29 cellular contexts compared by ENCODE assay signal in genomic region chr10:126128581-126128980, GRCh38.
"Had no signal": no experiment of that assay in that cellular context is flagged by ENCODE, and none has a peak within 500 bp of the region (broad histone marks: within the 10 kb centered on the region; RNA-seq: fewer than 3 reads in every experiment).

No MANE protein-coding gene starts in this region.

- H3K4me3 ChIP-seq: esophagus squamous epithelium, gastroesophageal sphincter had no signal

- H3K36me3 Mint-ChIP-seq: activated naive CD8-positive, alpha-beta T cell had no signal

- H3K27me3 ChIP-seq: brain microvascular endothelial cell, esophagus squamous epithelium, gastroesophageal sphincter had no signal

- H3K4me1 ChIP-seq: esophagus squamous epithelium, gastroesophageal sphincter had no signal

- ATAC-seq: activated T-cell treated with anti-CD3 and anti-CD28 coated beads, Interleukin-2, amount 50 U/mL, for 72 hours; effector memory CD8-positive, alpha-beta T cell; gastroesophageal sphincter; T-helper 17 cell had no signal

- H3K4me3 Mint-ChIP-seq: activated CD4-positive, alpha-beta memory T cell treated with anti-CD3 and anti-CD28 coated beads, Interleukin-2, amount 10 ng/mL, durations not matched to agents 7 days and 5 days; activated CD4-positive, alpha-beta T cell treated with anti-CD3 and anti-CD28 coated beads, Interleukin-2, amount 10 ng/mL, durations not matched to agents 7 days and 5 days; activated naive CD8-positive, alpha-beta T cell; activated T-cell treated with anti-CD3 and anti-CD28 coated beads, Interleukin-2, amount 50 U/mL, for 24 hours; activated T-cell treated with anti-CD3 and anti-CD28 coated beads, Interleukin-2, amount 50 U/mL, for 72 hours; central memory CD8-positive, alpha-beta T cell; effector memory CD8-positive, alpha-beta T cell; T-helper 17 cell; T-helper 2 cell treated with Interferon-gamma antibody and Interleukin-4, amounts not matched to agents 5 μg/mL and 100 μg/mL, for 36 hours had no signal

- H3K4me1 Mint-ChIP-seq: activated CD4-positive, alpha-beta memory T cell treated with anti-CD3 and anti-CD28 coated beads, Interleukin-2, amount 10 ng/mL, durations not matched to agents 7 days and 5 days; activated CD4-positive, alpha-beta T cell treated with anti-CD3 and anti-CD28 coated beads, Interleukin-2, amount 10 ng/mL, durations not matched to agents 7 days and 5 days; central memory CD8-positive, alpha-beta T cell; T-helper 17 cell had no signal

- DNase-seq: activated CD4-positive, alpha-beta memory T cell treated with anti-CD3 and anti-CD28 coated beads, Interleukin-2, amount 10 ng/mL, durations not matched to agents 7 days and 5 days; activated CD4-positive, alpha-beta T cell treated with anti-CD3 and anti-CD28 coated beads for 1 hour; activated CD4-positive, alpha-beta T cell treated with anti-CD3 and anti-CD28 coated beads for 4 hours; activated CD4-positive, alpha-beta T cell treated with anti-CD3 and anti-CD28 coated beads, Interleukin-2, amount 10 ng/mL, durations not matched to agents 7 days and 5 days; activated CD4-positive, alpha-beta T cell treated with anti-CD3 and anti-CD28 coated beads, Interleukin-2, amount 50 U/mL, for 4 hours; activated CD8-positive, alpha-beta memory T cell treated with anti-CD3 and anti-CD28 coated beads, Interleukin-2, amount 50 U/mL, for 48 hours; activated gamma-delta T cell; activated naive CD4-positive, alpha-beta T cell; activated naive CD4-positive, alpha-beta T cell treated with anti-CD3 and anti-CD28 coated beads, Interleukin-2, amount 50 U/mL, for 16 hours; activated T-cell treated with anti-CD3 and anti-CD28 coated beads for 4 hours; activated T-cell treated with anti-CD3 and anti-CD28 coated beads, Interleukin-2, amount 50 U/mL, for 24 hours; activated T-cell treated with anti-CD3 and anti-CD28 coated beads, Interleukin-2, amount 50 U/mL, for 72 hours; amniotic stem cell; anterior cingulate cortex; brain microvascular endothelial cell; cortex of kidney; dermis blood vessel endothelial cell; effector CD4-positive, alpha-beta T cell; effector memory CD8-positive, alpha-beta T cell; esophagus squamous epithelium; foreskin melanocyte; T-helper 1 cell; T-helper 17 cell had no signal

- H3K27ac ChIP-seq: brain microvascular endothelial cell, epithelial cell of prostate, esophagus squamous epithelium, gastroesophageal sphincter had no signal

- H3K9me3 Mint-ChIP-seq: activated CD4-positive, alpha-beta T cell treated with anti-CD3 and anti-CD28 coated beads, Interleukin-2, amount 10 ng/mL, durations not matched to agents 7 days and 5 days; T-helper 2 cell treated with Interferon-gamma antibody and Interleukin-4, amounts not matched to agents 5 μg/mL and 100 μg/mL, for 36 hours had no signal

- H3K27me3 Mint-ChIP-seq: activated CD4-positive, alpha-beta memory T cell treated with anti-CD3 and anti-CD28 coated beads, Interleukin-2, amount 10 ng/mL, durations not matched to agents 7 days and 5 days; activated CD4-positive, alpha-beta T cell treated with anti-CD3 and anti-CD28 coated beads, Interleukin-2, amount 10 ng/mL, durations not matched to agents 7 days and 5 days; central memory CD8-positive, alpha-beta T cell; T-helper 17 cell had no signal

- H3K36me3 ChIP-seq: brain microvascular endothelial cell, esophagus squamous epithelium, gastroesophageal sphincter had no signal

- FAIRE-seq: astrocyte had no signal

- H3K9me3 ChIP-seq: esophagus squamous epithelium, gastroesophageal sphincter had no signal

- H3K27ac Mint-ChIP-seq: activated CD4-positive, alpha-beta memory T cell treated with anti-CD3 and anti-CD28 coated beads, Interleukin-2, amount 10 ng/mL, durations not matched to agents 7 days and 5 days; activated CD4-positive, alpha-beta T cell treated with anti-CD3 and anti-CD28 coated beads, Interleukin-2, amount 10 ng/mL, durations not matched to agents 7 days and 5 days; activated naive CD8-positive, alpha-beta T cell; activated T-cell treated with anti-CD3 and anti-CD28 coated beads, Interleukin-2, amount 50 U/mL, for 24 hours; activated T-cell treated with anti-CD3 and anti-CD28 coated beads, Interleukin-2, amount 50 U/mL, for 72 hours; T-helper 17 cell; T-helper 2 cell treated with Interferon-gamma antibody and Interleukin-4, amounts not matched to agents 5 μg/mL and 100 μg/mL, for 36 hours had no signal
